ENCODE assay signal across 15 cellular contexts in genomic region chr12:52049286-52049685, GRCh38. TPM values are rescaled to one million over a fixed set of nuclear protein-coding genes. Genes with fewer than 3 reads are reported as not detected.
A peak's percentile ranks its signal among the peaks of the same experiment; 100 is the strongest.
DNase-seq lines count a peak whose midpoint lies in the region; ATAC-seq and TF ChIP-seq lines count a peak whose summit lies in the region.
"Had no signal": no experiment of that assay in that cellular context is flagged by ENCODE, and none has a peak within 500 bp of the region (broad histone marks: within the 10 kb centered on the region; RNA-seq: fewer than 3 reads in every experiment).

No MANE protein-coding gene starts in this region.

- POLR2A ChIA-PET in activated CD4-positive, alpha-beta memory T cell treated with anti-CD3 and anti-CD28 coated beads for 36 hours (lab: Charles Lee) = no interaction called here

- H3K36me3 Mint-ChIP-seq in activated naive CD4-positive, alpha-beta T cell treated with anti-CD3 and anti-CD28 coated beads, Interleukin-2, amount 10 ng/mL, durations not matched to agents 7 days and 5 days = no peaks in the 10 kb centered on the region
- H3K36me3 Mint-ChIP-seq in activated CD4-positive, alpha-beta memory T cell treated with anti-CD3 and anti-CD28 coated beads for 36 hours = peaks cover 5% of the 10 kb centered on the region
- H3K36me3 Mint-ChIP-seq in glutamatergic neuron (ENCODE audit: unreplicated experiment) = no peaks in the 10 kb centered on the region
- peaks cover 21 to 32% of the 10 kb centered on the region in 2 donors for H3K36me3 Mint-ChIP-seq in stimulated activated naive B cell treated with anti-CD40 and anti-IgM and Interleukin-4, amounts not matched to agents 10 μg/mL and 1 μg/mL and 100 μg/mL, for 72 hours

- H3K27ac ChIP-seq in upper lobe of right lung = no peak overlapping the region

- peaks cover 49% of the 10 kb centered on the region for H3K4me1 Mint-ChIP-seq in activated naive CD4-positive, alpha-beta T cell treated with anti-CD3 and anti-CD28 coated beads, Interleukin-2, amount 10 ng/mL, durations not matched to agents 7 days and 5 days
- H3K4me1 Mint-ChIP-seq in activated CD4-positive, alpha-beta memory T cell treated with anti-CD3 and anti-CD28 coated beads for 36 hours (ENCODE audit: low read depth) = peaks cover 30% of the 10 kb centered on the region
- peaks cover 6% of the 10 kb centered on the region for H3K4me1 Mint-ChIP-seq in glutamatergic neuron (ENCODE audit: low read depth, unreplicated experiment)
- peaks cover 59 to 82% of the 10 kb centered on the region in 2 donors for H3K4me1 Mint-ChIP-seq in stimulated activated naive B cell treated with anti-CD40 and anti-IgM and Interleukin-4, amounts not matched to agents 10 μg/mL and 1 μg/mL and 100 μg/mL, for 72 hours

- ATAC-seq in stimulated activated naive B cell treated with anti-CD40 and anti-IgM and Interleukin-4, amounts not matched to agents 10 μg/mL and 1 μg/mL and 100 μg/mL, for 72 hours (replicated peaks) = no peak
- ATAC-seq in GM19463 (IDR thresholded peaks at IDR 0.05; ENCODE audit: unreplicated experiment) = no peak
- no peak for ATAC-seq in upper lobe of right lung

- H3K27me3 ChIP-seq in upper lobe of right lung = no peaks in the 10 kb centered on the region
- H3K27me3 ChIP-seq: cardiac muscle cell had no signal

- H3K4me3 ChIP-seq in upper lobe of right lung = no peak overlapping the region
- H3K4me3 ChIP-seq: cardiac muscle cell had no signal

- peaks cover 42% of the 10 kb centered on the region for H3K4me1 ChIP-seq in upper lobe of right lung

- no peaks in the 10 kb centered on the region for H3K9me3 ChIP-seq in upper lobe of right lung

- H3K36me3 ChIP-seq in upper lobe of right lung = no peaks in the 10 kb centered on the region
- H3K36me3 ChIP-seq: cardiac muscle cell had no signal

- intact Hi-C loops in activated CD4-positive, alpha-beta memory T cell treated with anti-CD3 and anti-CD28 coated beads for 36 hours (cut with micrococcal nuclease) = no loop called here
- intact Hi-C loops in upper lobe of right lung (cut with DNase I) = no loop called here

- no peaks in the 10 kb centered on the region for H3K9me3 Mint-ChIP-seq in activated naive CD4-positive, alpha-beta T cell treated with anti-CD3 and anti-CD28 coated beads, Interleukin-2, amount 10 ng/mL, durations not matched to agents 7 days and 5 days
- H3K9me3 Mint-ChIP-seq in activated CD4-positive, alpha-beta memory T cell treated with anti-CD3 and anti-CD28 coated beads for 36 hours = no peaks in the 10 kb centered on the region
- peaks cover 7% of the 10 kb centered on the region for H3K9me3 Mint-ChIP-seq in glutamatergic neuron (ENCODE audit: unreplicated experiment)
- no peaks in the 10 kb centered on the region for H3K9me3 Mint-ChIP-seq in stimulated activated naive B cell treated with anti-CD40 and anti-IgM and Interleukin-4, amounts not matched to agents 10 μg/mL and 1 μg/mL and 100 μg/mL, for 72 hours

- no peak for TF ChIP-seq CTCF in glutamatergic neuron (IDR thresholded peaks at IDR 0.05; ENCODE audit: partially characterized antibody, unreplicated experiment)
- no peak for TF ChIP-seq CTCF in upper lobe of right lung (IDR thresholded peaks at IDR 0.05)

- CTCF ChIA-PET in activated naive CD4-positive, alpha-beta T cell treated with anti-CD3 and anti-CD28 coated beads, Interleukin-2, amount 10 ng/mL, durations not matched to agents 7 days and 5 days (lab: Charles Lee) = no interaction called here
- CTCF ChIA-PET in activated CD4-positive, alpha-beta memory T cell treated with anti-CD3 and anti-CD28 coated beads for 36 hours (lab: Charles Lee) = interaction anchor here (15.8 kb wide), 1 partner anchor 23 kb away, joined by 261 read pairs; no protein-coding TSS in a partner anchor

- peak overlapping the region; percentile 83 for H3K4me3 Mint-ChIP-seq in activated naive CD4-positive, alpha-beta T cell treated with anti-CD3 and anti-CD28 coated beads, Interleukin-2, amount 10 ng/mL, durations not matched to agents 7 days and 5 days
- peak overlapping the region; percentile 38 for H3K4me3 Mint-ChIP-seq in activated CD4-positive, alpha-beta memory T cell treated with anti-CD3 and anti-CD28 coated beads for 36 hours
- peak overlapping the region; percentile 63 for H3K4me3 Mint-ChIP-seq in glutamatergic neuron (ENCODE audit: unreplicated experiment)
- H3K4me3 Mint-ChIP-seq in stimulated activated naive B cell treated with anti-CD40 and anti-IgM and Interleukin-4, amounts not matched to agents 10 μg/mL and 1 μg/mL and 100 μg/mL, for 72 hours = peak overlapping the region; percentile 93 to 98

- peaks cover 22% of the 10 kb centered on the region for H3K27me3 Mint-ChIP-seq in activated naive CD4-positive, alpha-beta T cell treated with anti-CD3 and anti-CD28 coated beads, Interleukin-2, amount 10 ng/mL, durations not matched to agents 7 days and 5 days
- no peaks in the 10 kb centered on the region for H3K27me3 Mint-ChIP-seq in activated CD4-positive, alpha-beta memory T cell treated with anti-CD3 and anti-CD28 coated beads for 36 hours
- peaks cover 22% of the 10 kb centered on the region for H3K27me3 Mint-ChIP-seq in glutamatergic neuron (ENCODE audit: unreplicated experiment)
- no peaks in the 10 kb centered on the region for H3K27me3 Mint-ChIP-seq in stimulated activated naive B cell treated with anti-CD40 and anti-IgM and Interleukin-4, amounts not matched to agents 10 μg/mL and 1 μg/mL and 100 μg/mL, for 72 hours

- peak overlapping the region; percentile 0 for H3K27ac Mint-ChIP-seq in activated naive CD4-positive, alpha-beta T cell treated with anti-CD3 and anti-CD28 coated beads, Interleukin-2, amount 10 ng/mL, durations not matched to agents 7 days and 5 days
- peak overlapping the region; percentile 87 for H3K27ac Mint-ChIP-seq in activated CD4-positive, alpha-beta memory T cell treated with anti-CD3 and anti-CD28 coated beads for 36 hours
- peak overlapping the region; percentile 1 for H3K27ac Mint-ChIP-seq in glutamatergic neuron (ENCODE audit: unreplicated experiment)
- peak overlapping the region; percentile 99 for H3K27ac Mint-ChIP-seq in stimulated activated naive B cell treated with anti-CD40 and anti-IgM and Interleukin-4, amounts not matched to agents 10 μg/mL and 1 μg/mL and 100 μg/mL, for 72 hours

- no peak for DNase-seq in activated naive CD4-positive, alpha-beta T cell treated with anti-CD3 and anti-CD28 coated beads, Interleukin-2, amount 10 ng/mL, durations not matched to agents 7 days and 5 days
- no peak for DNase-seq in activated naive CD4-positive, alpha-beta T cell treated with Interleukin-2 at 50 U/mL for 16 hours
- no peak for DNase-seq in activated CD4-positive, alpha-beta memory T cell treated with anti-CD3 and anti-CD28 coated beads for 36 hours
- DNase-seq in glutamatergic neuron = no peak
- DNase-seq in stimulated activated naive B cell treated with anti-CD40 and anti-IgM and Interleukin-4, amounts not matched to agents 10 μg/mL and 1 μg/mL and 100 μg/mL, for 72 hours = no peak
- DNase-seq in upper lobe of right lung = no peak
- DNase-seq in GDM1 (lab: John Stamatoyannopoulos, UW) = no peak
- DNase-seq: activated CD8-positive, alpha-beta memory T cell treated with anti-CD3 and anti-CD28 coated beads, Interleukin-2, amount 50 U/mL, for 48 hours; erythroblast; Karpas-422; NCI-H2081 treated with DMSO at 0.1 percent for 48 hours; small intestine had no signal

RNA-seq across cellular contexts. Expression of gene NR4A1, which starts 2.0 kb away (rescaled TPM):
- total RNA-seq in activated CD4-positive, alpha-beta memory T cell treated with anti-CD3 and anti-CD28 coated beads for 36 hours = 10 to 100 TPM; 64.2 to 68.2 TPM
- total RNA-seq in glutamatergic neuron (ENCODE audit: unreplicated experiment) = 8.5 TPM
- total RNA-seq in upper lobe of right lung = 67.0 TPM

RNA-seq across cellular contexts. Expression of gene ATG101, which starts 20.5 kb away (rescaled TPM):
- 10 to 100 TPM; 35.7 to 38.0 TPM for total RNA-seq in activated CD4-positive, alpha-beta memory T cell treated with anti-CD3 and anti-CD28 coated beads for 36 hours
- total RNA-seq in glutamatergic neuron (ENCODE audit: unreplicated experiment) (26.2 TPM), upper lobe of right lung (37.3 TPM)

RNA-seq across cellular contexts. Expression of gene SMIM41, which starts 30.2 kb away (rescaled TPM):
- total RNA-seq in activated CD4-positive, alpha-beta memory T cell treated with anti-CD3 and anti-CD28 coated beads for 36 hours = not detected
- total RNA-seq in glutamatergic neuron (ENCODE audit: unreplicated experiment) (0.88 TPM), upper lobe of right lung (6.1 TPM)
- total RNA-seq: cardiac muscle cell; T-helper 2 cell treated with Interferon-gamma antibody and Interleukin-4, amounts not matched to agents 100 ng/mL and 5 ng/mL, for 36 hours had no signal

RNA-seq across cellular contexts. Expression of gene TAMALIN, which starts 42.5 kb away (rescaled TPM):
- 10 to 100 TPM; 15.1 to 18.7 TPM for total RNA-seq in activated CD4-positive, alpha-beta memory T cell treated with anti-CD3 and anti-CD28 coated beads for 36 hours
- total RNA-seq in glutamatergic neuron (ENCODE audit: unreplicated experiment) (31.3 TPM), upper lobe of right lung (199 TPM)

Comparison
In these comparisons a context has a peak if more than half of its experiments do, and no peak if none do; other contexts are left out.
1. H3K27ac Mint-ChIP-seq: peak in every context shown above with its lines; median percentile 99 in stimulated activated naive B cell treated with anti-CD40 and anti-IgM and Interleukin-4, amounts not matched to agents 10 μg/mL and 1 μg/mL and 100 μg/mL, for 72 hours; 87 in activated CD4-positive, alpha-beta memory T cell treated with anti-CD3 and anti-CD28 coated beads for 36 hours; 1 in glutamatergic neuron; 0 in activated naive CD4-positive, alpha-beta T cell treated with anti-CD3 and anti-CD28 coated beads, Interleukin-2, amount 10 ng/mL, durations not matched to agents 7 days and 5 days.
2. H3K4me3 Mint-ChIP-seq: peak in every context shown above with its lines; median percentile 96 in stimulated activated naive B cell treated with anti-CD40 and anti-IgM and Interleukin-4, amounts not matched to agents 10 μg/mL and 1 μg/mL and 100 μg/mL, for 72 hours; 83 in activated naive CD4-positive, alpha-beta T cell treated with anti-CD3 and anti-CD28 coated beads, Interleukin-2, amount 10 ng/mL, durations not matched to agents 7 days and 5 days; 63 in glutamatergic neuron; 38 in activated CD4-positive, alpha-beta memory T cell treated with anti-CD3 and anti-CD28 coated beads for 36 hours.